ENCODE assay signal across 18 cellular contexts in genomic region chr6:35019171-35019570, GRCh38.
DNase-seq lines count a peak whose midpoint lies in the region; ATAC-seq and TF ChIP-seq lines count a peak whose summit lies in the region.
"Had no signal": no experiment of that assay in that cellular context is flagged by ENCODE, and none has a peak within 500 bp of the region (broad histone marks: within the 10 kb centered on the region; RNA-seq: fewer than 3 reads in every experiment).

No MANE protein-coding gene starts in this region.

- no peak overlapping the region for H4K91ac ChIP-seq in IMR-90 (ENCODE audit: insufficient read depth, low read depth, low read length)

- CTCF ChIA-PET in IMR-90 (lab: Yijun Ruan, JAX), result no interaction called here

- H3K18ac ChIP-seq in IMR-90 (ENCODE audit: low read depth, low read length), result no peak overlapping the region; the same call in 1 of the 2 replicates

- peak overlapping the region; percentile 24 for H3K4me2 ChIP-seq in IMR-90 (ENCODE audit: low read depth, low read length)

- H2AK5ac ChIP-seq in IMR-90 (ENCODE audit: low read depth, low read length), result no peak overlapping the region

- no peak overlapping the region for H2BK120ac ChIP-seq in IMR-90 (ENCODE audit: low read depth, low read length)

- no TSS peak for BruUV-seq in IMR-90 (replicated peaks; lab: Mats Ljungman, UMichigan)

- H3K56ac ChIP-seq in IMR-90 (ENCODE audit: extremely low read depth, insufficient read depth, low read length), result no peak overlapping the region

- ATAC-seq in IMR-90 (ENCODE audit: low read depth), result no peak
- no peak for ATAC-seq in HG03432 (IDR thresholded peaks at IDR 0.05; ENCODE audit: unreplicated experiment)
- ATAC-seq: activated CD4-positive, alpha-beta T cell treated with anti-CD3 and anti-CD28 coated beads for 36 hours had no signal

- H3K4ac ChIP-seq in IMR-90 (ENCODE audit: low read depth, low read length), result no peak overlapping the region

- intact Hi-C loops in IMR-90 (cut with micrococcal nuclease), result loop anchor here (5.0 kb wide), 1 partner anchor 33 kb away; no protein-coding TSS in a partner anchor

- no peak overlapping the region for H3K4me3 ChIP-seq in IMR-90 (ENCODE audit: insufficient read depth, low read depth, low read length)
- H3K4me3 ChIP-seq in coronary artery, result peak overlapping the region; percentile 78
- H3K4me3 ChIP-seq in mucosa of rectum (ENCODE audit: low read length in 2 of 2), result peak overlapping the region in 1 of 2 donors; percentile 68
- peak overlapping the region; percentile 81 to 94 for H3K4me3 ChIP-seq in stomach smooth muscle (ENCODE audit: low read length in 2 of 2)
- H3K4me3 ChIP-seq: GM23248 had no signal

- H3K9ac ChIP-seq in IMR-90 (ENCODE audit: low read depth, low read length) (no peak overlapping the region), mucosa of rectum (ENCODE audit: low read depth in 1 of 2, low read length in 2 of 2) (no peak overlapping the region), stomach smooth muscle (ENCODE audit: low read length in 2 of 2) (peak overlapping the region; percentile 92 to 96)
- H3K9ac ChIP-seq: GM23248, parathyroid adenoma had no signal

- POLR2A ChIA-PET in IMR-90 (lab: Charles Lee; ENCODE audit: unreplicated experiment), result no interaction called here

- TF ChIP-seq CTCF in IMR-90 (conservative IDR thresholded peaks at IDR 0.05; ENCODE audit: low read depth, low read length) (no peak), coronary artery (IDR thresholded peaks at IDR 0.05) (no peak)

- peaks cover 9 to 13% of the 10 kb centered on the region in 2 experiments; a peak in 3 of 4 replicates for H3K79me1 ChIP-seq in IMR-90 (ENCODE audit: low read depth in 1 of 2, low read length in 2 of 2)

- in situ Hi-C loops in IMR-90 (cut with MboI; ENCODE audit: low sequenced_read_pairs), result no loop called here

- H3K36me3 ChIP-seq in IMR-90 (ENCODE audit: control insufficient read depth, insufficient read depth, low read length) (no peaks in the 10 kb centered on the region), mucosa of rectum (ENCODE audit: control insufficient read depth in 2 of 2, insufficient read depth in 2 of 2, low read length in 2 of 2) (peaks cover 6 to 12% of the 10 kb centered on the region in 2 donors), stomach smooth muscle (ENCODE audit: control insufficient read depth in 2 of 2, insufficient read depth in 2 of 2, low read length in 2 of 2) (no peaks in the 10 kb centered on the region)

- H3K4me1 ChIP-seq in IMR-90 (ENCODE audit: control insufficient read depth, insufficient read depth, low read length) (peaks cover 29% of the 10 kb centered on the region), mucosa of rectum (ENCODE audit: control insufficient read depth in 2 of 2, insufficient read depth in 2 of 2, low read length in 2 of 2) (peaks cover 5 to 16% of the 10 kb centered on the region in 2 donors), stomach smooth muscle (ENCODE audit: control insufficient read depth, insufficient read depth, low read length) (peaks cover 85% of the 10 kb centered on the region)
- H3K4me1 ChIP-seq: parathyroid adenoma had no signal

- H3K27me3 ChIP-seq in IMR-90 (ENCODE audit: control insufficient read depth, insufficient read depth, low read length) (no peaks in the 10 kb centered on the region), mucosa of rectum (ENCODE audit: control insufficient read depth in 2 of 2, insufficient read depth in 2 of 2, low read length in 2 of 2) (no peaks in the 10 kb centered on the region), stomach smooth muscle (ENCODE audit: control insufficient read depth in 1 of 2, insufficient read depth in 2 of 2, low read length in 2 of 2) (no peaks in the 10 kb centered on the region)

- no peaks in the 10 kb centered on the region for H3K9me3 ChIP-seq in IMR-90 (ENCODE audit: control insufficient read depth, insufficient read depth, low read length)
- no peaks in the 10 kb centered on the region for H3K9me3 ChIP-seq in mucosa of rectum (ENCODE audit: control insufficient read depth in 2 of 2, low read length in 2 of 2)
- no peaks in the 10 kb centered on the region for H3K9me3 ChIP-seq in stomach smooth muscle (ENCODE audit: control insufficient read depth in 2 of 2, low read length in 2 of 2)

- no peak overlapping the region for H2BK20ac ChIP-seq in IMR-90 (ENCODE audit: low read depth, low read length)

- H3K14ac ChIP-seq in IMR-90 (replicated peaks; ENCODE audit: low read depth, low read length), result no peak overlapping the region

- H2AK9ac ChIP-seq in IMR-90 (replicated peaks; ENCODE audit: low read depth, low read length, poor library complexity), result no peak overlapping the region

- TF ChIP-seq POLR2A in IMR-90 (IDR thresholded peaks at IDR 0.05; ENCODE audit: low read depth, low read length), result no peak

- no peaks in the 10 kb centered on the region for H4K20me1 ChIP-seq in IMR-90 (ENCODE audit: insufficient read depth, low read length)

- no peak for TF ChIP-seq RAD21 in IMR-90 (IDR thresholded peaks at IDR 0.05; ENCODE audit: low read length)

- no peak for DNase-seq in IMR-90
- DNase-seq in coronary artery (ENCODE audit: low spot score), result no peak
- no peak for DNase-seq in NCI-H345 (lab: John Stamatoyannopoulos, UW)
- DNase-seq in stimulated activated CD4-positive, alpha-beta T cell treated with anti-CD3 and anti-CD28 coated beads, Interleukin-2, amount 100 ng/mL, for 24 hours, result no peak
- DNase-seq in NCI-H1092 (lab: John Stamatoyannopoulos, UW), result no peak
- DNase-seq: activated CD4-positive, alpha-beta T cell treated with anti-CD3 and anti-CD28 coated beads for 36 hours; activated naive CD4-positive, alpha-beta T cell treated with anti-CD3 and anti-CD28 coated beads, Interleukin-2, amount 50 U/mL, for 16 hours; CD8-positive, alpha-beta memory T cell; EL; GM23248; Karpas-422; NCI-H1436 treated with DMSO at 0.1 percent for 48 hours; SHP77; T-helper 9 cell had no signal

- H3K27ac ChIP-seq in IMR-90 (ENCODE audit: insufficient read depth, low read length) (no peak overlapping the region), coronary artery (peak overlapping the region; percentile 87 to 97), mucosa of rectum (ENCODE audit: low read depth in 2 of 2, low read length in 2 of 2) (peak overlapping the region; percentile 41 to 87), stomach smooth muscle (ENCODE audit: low read length) (peak overlapping the region; percentile 99)
- H3K27ac ChIP-seq: GM23248, parathyroid adenoma had no signal

- H4K8ac ChIP-seq in IMR-90 (ENCODE audit: low read depth in 2 of 2, low read length in 2 of 2), result no peak overlapping the region

- H2BK5ac ChIP-seq in IMR-90 (ENCODE audit: low read depth, low read length, poor library complexity, severe bottlenecking), result no peak overlapping the region

- no peak overlapping the region for H3K23ac ChIP-seq in IMR-90 (ENCODE audit: low read depth, low read length)

- H4K5ac ChIP-seq in IMR-90 (ENCODE audit: low read depth, low read length), result no peak overlapping the region; the same call in 1 of the 2 replicates

- H3K9me1 ChIP-seq in IMR-90 (ENCODE audit: insufficient read depth, low read length), result peaks cover 19% of the 10 kb centered on the region

- H2BK15ac ChIP-seq in IMR-90 (ENCODE audit: low read depth, low read length), result no peak overlapping the region

- no peak overlapping the region for H2AFZ ChIP-seq in IMR-90 (replicated peaks; ENCODE audit: low read length, poor library complexity)
- H2AFZ ChIP-seq: GM23248, parathyroid adenoma had no signal

- dilution Hi-C loops in IMR-90 (cut with HindIII; ENCODE audit: low sequenced_read_pairs, unreplicated experiment), result no loop called here

- WGBS in IMR-90 (ENCODE audit: extremely low coverage in 2 of 2, insufficient read length in 1 of 2), 2 experiments, result 100% methylated on average over 1 of the region's 1 CpG; no CpG with 5 or more reads in 1 of the 2 experiments

TF ChIP-seq in IMR-90, 13 proteins besides CTCF, POLR2A, EP300 and RAD21:
- TF ChIP-seq SMC3 (IDR thresholded peaks at IDR 0.05; ENCODE audit: low read depth, low read length) (no peak), USF2 (IDR thresholded peaks at IDR 0.05; ENCODE audit: low read depth, low read length) (no peak), MXI1 (IDR thresholded peaks at IDR 0.05; ENCODE audit: borderline replicate concordance, low read depth, low read length) (no peak), CEBPB (IDR thresholded peaks at IDR 0.05; ENCODE audit: low read depth, low read length) (no peak), MAZ (IDR thresholded peaks at IDR 0.05; ENCODE audit: borderline replicate concordance, low read depth, low read length) (no peak), NFE2L2 (IDR thresholded peaks at IDR 0.05; ENCODE audit: low read depth, low read length) (no peak), CHD1 (IDR thresholded peaks at IDR 0.05; ENCODE audit: low read depth, low read length) (no peak), RCOR1 (IDR thresholded peaks at IDR 0.05; ENCODE audit: insufficient replicate concordance, low read length) (no peak), RFX5 (IDR thresholded peaks at IDR 0.05; ENCODE audit: low read depth, low read length) (no peak), MAFK (IDR thresholded peaks at IDR 0.05; ENCODE audit: low read depth, low read length) (no peak), FOS (IDR thresholded peaks at IDR 0.05; ENCODE audit: low read depth, low read length) (no peak), BHLHE40 (IDR thresholded peaks at IDR 0.05; ENCODE audit: low read depth, low read length) (no peak)
- TF ChIP-seq, protein P1, sequence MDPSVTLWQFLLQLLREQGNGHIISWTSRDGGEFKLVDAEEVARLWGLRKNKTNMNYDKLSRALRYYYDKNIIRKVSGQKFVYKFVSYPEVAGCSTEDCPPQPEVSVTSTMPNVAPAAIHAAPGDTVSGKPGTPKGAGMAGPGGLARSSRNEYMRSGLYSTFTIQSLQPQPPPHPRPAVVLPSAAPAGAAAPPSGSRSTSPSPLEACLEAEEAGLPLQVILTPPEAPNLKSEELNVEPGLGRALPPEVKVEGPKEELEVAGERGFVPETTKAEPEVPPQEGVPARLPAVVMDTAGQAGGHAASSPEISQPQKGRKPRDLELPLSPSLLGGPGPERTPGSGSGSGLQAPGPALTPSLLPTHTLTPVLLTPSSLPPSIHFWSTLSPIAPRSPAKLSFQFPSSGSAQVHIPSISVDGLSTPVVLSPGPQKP (IDR thresholded peaks at IDR 0.05; ENCODE audit: borderline replicate concordance, low read depth, low read length), result no peak

Comparison
In these comparisons a context has a peak if more than half of its experiments do, and no peak if none do; other contexts are left out.
1. H3K9ac ChIP-seq: peak in stomach smooth muscle (2 of 2); none in IMR-90 (single experiment) and mucosa of rectum (0 of 2).